9 cellular contexts compared by ENCODE assay signal in genomic region chr5:112930082-112930344, GRCh38. TPM values are rescaled to one million over a fixed set of nuclear protein-coding genes. Genes with fewer than 3 reads are reported as not detected.
DNase-seq lines count a peak whose midpoint lies in the region; ATAC-seq, FAIRE-seq and TF ChIP-seq lines count a peak whose summit lies in the region.
"Had no signal": no experiment of that assay in that cellular context is flagged by ENCODE, and none has a peak within 500 bp of the region (broad histone marks: within the 10 kb centered on the region; RNA-seq: fewer than 3 reads in every experiment).

No MANE protein-coding gene starts in this region.

- POLR2A ChIA-PET in activated CD4-positive, alpha-beta memory T cell treated with anti-CD3 and anti-CD28 coated beads, Interleukin-2, amount 10 ng/mL, durations not matched to agents 7 days and 5 days (lab: Charles Lee), result interaction anchor here (0.8 to 1.4 kb wide), 10 partner anchors 9 to 91 kb away, joined by 3 to 16 read pairs (median 4); partner anchors contain the start of genes DCP2, REEP5 and SRP19

- peaks cover 55% of the 10 kb centered on the region for H3K4me1 Mint-ChIP-seq in activated CD4-positive, alpha-beta memory T cell treated with anti-CD3 and anti-CD28 coated beads, Interleukin-2, amount 10 ng/mL, durations not matched to agents 7 days and 5 days

- intact Hi-C loops in kidney (cut with DNase I), result no loop called here

- no peak for FAIRE-seq in kidney (lab: Jason Lieb, UNC)

- TF ChIP-seq CTCF in kidney (IDR thresholded peaks at IDR 0.05; ENCODE audit: borderline replicate concordance, extremely low read depth, insufficient read depth), result no peak

- DNase-seq in GDM1 (lab: John Stamatoyannopoulos, UW) (peak; percentile 50), iPS-NIHi7 (ENCODE audit: extremely low spot score) (no peak), HuH-7 (ENCODE audit: low spot score) (no peak), kidney (no peak)
- no peak for DNase-seq in activated CD4-positive, alpha-beta memory T cell treated with anti-CD3 and anti-CD28 coated beads, Interleukin-2, amount 10 ng/mL, durations not matched to agents 7 days and 5 days
- DNase-seq: NCI-H446 treated with DMSO at 0.1 percent for 48 hours had no signal

- no peaks in the 10 kb centered on the region for H3K9me3 ChIP-seq in kidney (ENCODE audit: control insufficient read depth in 1 of 2, low read length in 2 of 2)

- ATAC-seq in GM19467 (IDR thresholded peaks at IDR 0.05; ENCODE audit: unreplicated experiment), result peak; percentile 37
- peak; percentile 22 for ATAC-seq in HG03439 (IDR thresholded peaks at IDR 0.05; ENCODE audit: unreplicated experiment)
- ATAC-seq in GM18520 (IDR thresholded peaks at IDR 0.05; ENCODE audit: unreplicated experiment), result no peak

- CTCF ChIA-PET in activated CD4-positive, alpha-beta memory T cell treated with anti-CD3 and anti-CD28 coated beads, Interleukin-2, amount 10 ng/mL, durations not matched to agents 7 days and 5 days (lab: Charles Lee), result interaction anchor here (0.7 to 1.3 kb wide), 4 partner anchors 40 to 190 kb away, joined by 3 to 5 read pairs (median 4); partner anchors contain the start of gene DCP2

- no peak overlapping the region for H3K4me3 ChIP-seq in kidney (ENCODE audit: low read length in 2 of 2)

- H3K9me3 Mint-ChIP-seq in activated CD4-positive, alpha-beta memory T cell treated with anti-CD3 and anti-CD28 coated beads, Interleukin-2, amount 10 ng/mL, durations not matched to agents 7 days and 5 days, result peaks cover 10% of the 10 kb centered on the region

- H3K27ac Mint-ChIP-seq in activated CD4-positive, alpha-beta memory T cell treated with anti-CD3 and anti-CD28 coated beads, Interleukin-2, amount 10 ng/mL, durations not matched to agents 7 days and 5 days, result peak overlapping the region; percentile 97

- H3K27ac ChIP-seq in kidney (ENCODE audit: low read depth in 2 of 2, low read length in 2 of 2), result no peak overlapping the region

- H3K4me1 ChIP-seq in kidney (ENCODE audit: control insufficient read depth in 1 of 2, insufficient read depth in 1 of 2, low read depth in 1 of 2, low read length in 2 of 2), result no peaks in the 10 kb centered on the region

- H3K27me3 Mint-ChIP-seq in activated CD4-positive, alpha-beta memory T cell treated with anti-CD3 and anti-CD28 coated beads, Interleukin-2, amount 10 ng/mL, durations not matched to agents 7 days and 5 days, result no peaks in the 10 kb centered on the region

- no peak overlapping the region for H3K9ac ChIP-seq in kidney (ENCODE audit: low read length in 2 of 2)

- peak overlapping the region; percentile 65 for H3K4me3 Mint-ChIP-seq in activated CD4-positive, alpha-beta memory T cell treated with anti-CD3 and anti-CD28 coated beads, Interleukin-2, amount 10 ng/mL, durations not matched to agents 7 days and 5 days

- H3K36me3 Mint-ChIP-seq in activated CD4-positive, alpha-beta memory T cell treated with anti-CD3 and anti-CD28 coated beads, Interleukin-2, amount 10 ng/mL, durations not matched to agents 7 days and 5 days (ENCODE audit: low read depth), result peaks cover 18% of the 10 kb centered on the region

- H3K36me3 ChIP-seq in kidney (ENCODE audit: control insufficient read depth in 1 of 2, insufficient read depth in 2 of 2, low read length in 2 of 2), result no peaks in the 10 kb centered on the region

RNA-seq across cellular contexts. Expression of gene REEP5, which starts 8.0 kb away (rescaled TPM):
- total RNA-seq in activated CD4-positive, alpha-beta memory T cell treated with anti-CD3 and anti-CD28 coated beads, Interleukin-2, amount 10 ng/mL, durations not matched to agents 7 days and 5 days, result 10 to 100 TPM; 95.0 to 96.3 TPM
- total RNA-seq in kidney, result 132 TPM
- 157 TPM for polyA plus RNA-seq in kidney (ENCODE audit: insufficient read depth, low read depth, low replicate concordance)

RNA-seq across cellular contexts. Expression of gene DCP2, which starts 46.6 kb away (rescaled TPM):
- 100 to 1,000 TPM; 135 to 138 TPM for total RNA-seq in activated CD4-positive, alpha-beta memory T cell treated with anti-CD3 and anti-CD28 coated beads, Interleukin-2, amount 10 ng/mL, durations not matched to agents 7 days and 5 days
- total RNA-seq in kidney, result 43.0 TPM
- 6.9 TPM for polyA plus RNA-seq in kidney (ENCODE audit: insufficient read depth, low read depth, low replicate concordance)
